ENCODE assay signal across 10 cellular contexts in genomic region chr5:180591249-180591887, GRCh38. TPM values are rescaled to one million over a fixed set of nuclear protein-coding genes. Genes with fewer than 3 reads are reported as not detected.
DNase-seq lines count a peak whose midpoint lies in the region; ATAC-seq and TF ChIP-seq lines count a peak whose summit lies in the region.
"Had no signal": no experiment of that assay in that cellular context is flagged by ENCODE, and none has a peak within 500 bp of the region (broad histone marks: within the 10 kb centered on the region; RNA-seq: fewer than 3 reads in every experiment).

A gene with protein sequence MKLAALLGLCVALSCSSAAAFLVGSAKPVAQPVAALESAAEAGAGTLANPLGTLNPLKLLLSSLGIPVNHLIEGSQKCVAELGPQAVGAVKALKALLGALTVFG (minus strand): TSS chr5:180591499. CDS start chr5:180591462, 37 bp downstream.

- no peaks in the 10 kb centered on the region for H3K4me1 ChIP-seq in right cardiac atrium (ENCODE audit: control insufficient read depth, insufficient read depth, low read length)

- H3K4me3 ChIP-seq in right cardiac atrium (ENCODE audit: low read length) (peak within 1 kb of the TSS; percentile 30), retinal pigment epithelial cell (ENCODE audit: low read length) (peak within 1 kb of the TSS; percentile 15)

- H3K27me3 ChIP-seq in right cardiac atrium (ENCODE audit: control insufficient read depth, insufficient read depth), result no peaks in the 10 kb centered on the region

- 5% methylated on average over 69 of the region's 69 CpGs for WGBS in right cardiac atrium

- intact Hi-C loops in right cardiac atrium (cut with DNase I), result no loop called here

- no peak within 1 kb of the TSS for H3K27ac ChIP-seq in right cardiac atrium (ENCODE audit: low read length)
- H3K27ac ChIP-seq: adrenal gland had no signal

- no peak for TF ChIP-seq CTCF in retinal pigment epithelial cell (conservative IDR thresholded peaks at IDR 0.05; ENCODE audit: low read depth, low read length)

- ATAC-seq in right cardiac atrium (no peak), GM19328 (IDR thresholded peaks at IDR 0.05; ENCODE audit: unreplicated experiment) (no peak), GM19397 (IDR thresholded peaks at IDR 0.05; ENCODE audit: unreplicated experiment) (no peak), HG03432 (IDR thresholded peaks at IDR 0.05; ENCODE audit: unreplicated experiment) (no peak)

- H3K9me3 ChIP-seq in right cardiac atrium (ENCODE audit: control insufficient read depth, low read length), result no peaks in the 10 kb centered on the region
- H3K9me3 ChIP-seq: adrenal gland had no signal

- DNase-seq in GM03348 (ENCODE audit: low spot score) (peak; percentile 18), NOMO-1 treated with dmso at 0.1 percent for 144 hours (lab: John Stamatoyannopoulos, UW; ENCODE audit: unreplicated experiment) (peak; percentile 38), right cardiac atrium (peak in 1 of 3 donors; percentile 70), retinal pigment epithelial cell (ENCODE audit: low read depth) (no peak), AG08395 (ENCODE audit: low spot score) (no peak)
- DNase-seq: MM.1S had no signal

RNA-seq across cellular contexts. Expression of the gene that starts here (rescaled TPM):
- not detected for total RNA-seq in right cardiac atrium
- polyA plus RNA-seq in right cardiac atrium, result not detected

Comparison
In these comparisons a context has a peak if more than half of its experiments do, and no peak if none do; other contexts are left out.
1. DNase-seq: peak in GM03348 (single experiment) and NOMO-1 treated with dmso at 0.1 percent for 144 hours (single experiment); none in retinal pigment epithelial cell (single experiment) and AG08395 (single experiment).